17 cellular contexts compared by ENCODE assay signal in genomic region chr16:1096164-1097082, GRCh38. TPM values are rescaled to one million over a fixed set of nuclear protein-coding genes. Genes with fewer than 3 reads are reported as not detected.
"Had no signal": no experiment of that assay in that cellular context is flagged by ENCODE, and none has a peak within 500 bp of the region (broad histone marks: within the 10 kb centered on the region; RNA-seq: fewer than 3 reads in every experiment).

Gene C1QTNF8, minus strand, starts transcription at chr16:1096244. Its CDS starts 1,322 bp downstream, at chr16:1094922.

- H3K27ac ChIP-seq: epithelial cell of prostate, skin epidermis had no signal

- DNase-seq: activated B cell treated with CpG ODN at 0.5 μM for 24 hours; activated CD4-positive, alpha-beta T cell treated with anti-CD3 and anti-CD28 coated beads, Interleukin-2, amount 10 ng/mL, durations not matched to agents 24 days and 14 days; activated CD8-positive, alpha-beta memory T cell treated with anti-CD3 and anti-CD28 coated beads for 24 hours; activated naive CD8-positive, alpha-beta T cell treated with anti-CD3 and anti-CD28 coated beads, Interleukin-2, amount 10 ng/mL, durations not matched to agents 7 days and 5 days; dermis blood vessel endothelial cell; foreskin melanocyte; natural killer cell; retina; stimulated activated CD4-positive, alpha-beta T cell treated with anti-CD3 and anti-CD28 coated beads, Interleukin-15, amount 100 ng/mL, for 24 hours; stimulated activated CD4-positive, alpha-beta T cell treated with anti-CD3 and anti-CD28 coated beads, Interleukin-4, amount 100 ng/mL, for 1 hour; stimulated activated naive CD4-positive, alpha-beta T cell had no signal

- H3K4me3 ChIP-seq: skin epidermis had no signal

- ATAC-seq: natural killer cell had no signal

RNA-seq across cellular contexts. Expression of gene C1QTNF8, which starts in this region (rescaled TPM):
- total RNA-seq: activated B cell treated with CpG ODN at 0.5 μM for 24 hours; activated CD4-positive, alpha-beta T cell treated with anti-CD3 and anti-CD28 coated beads, Interleukin-2, amount 10 ng/mL, durations not matched to agents 24 days and 14 days; activated naive CD8-positive, alpha-beta T cell treated with anti-CD3 and anti-CD28 coated beads, Interleukin-2, amount 10 ng/mL, durations not matched to agents 7 days and 5 days; cerebellum; dermis blood vessel endothelial cell; fibroblast of lung; natural killer cell; subcutaneous adipose tissue; T-helper 1 cell treated with Interleukin-12 subunit alpha and Interleukin-12 subunit beta and Interleukin-4 antibody, amounts not matched to agents 30 ng/mL and 1 ng/mL, for 36 hours had no signal
- polyA plus RNA-seq: fibroblast of lung had no signal
